24 cellular contexts compared by ENCODE assay signal in the genomic region with DNA sequence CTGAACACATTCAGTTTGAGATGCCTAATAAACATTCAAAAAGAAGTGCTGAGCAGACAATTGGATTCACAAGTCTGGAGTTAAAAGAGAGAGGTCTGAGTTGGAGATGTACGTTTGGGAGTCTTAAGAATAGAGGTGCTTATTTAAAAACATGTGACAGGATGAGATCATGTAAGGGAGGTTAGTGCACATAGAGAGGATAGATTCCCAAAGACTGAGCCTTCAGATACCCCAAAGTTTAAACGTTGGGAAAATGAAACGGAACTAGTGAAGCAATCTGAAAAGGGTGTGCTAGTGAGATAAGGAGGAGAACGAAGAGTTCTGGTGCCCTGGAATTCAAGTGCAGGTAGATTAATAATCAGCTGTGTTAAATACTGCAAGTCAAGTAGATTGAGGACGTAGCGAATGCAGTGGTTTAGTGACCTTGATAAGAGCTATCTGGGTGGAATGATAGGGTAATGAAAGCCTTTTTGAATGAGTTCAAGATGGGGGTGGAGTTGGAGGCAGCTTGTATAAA. TPM values are rescaled to one million over a fixed set of nuclear protein-coding genes. Genes with fewer than 3 reads are reported as not detected.
DNase-seq lines count a peak whose midpoint lies in the region; ATAC-seq, FAIRE-seq and TF ChIP-seq lines count a peak whose summit lies in the region.
"Had no signal": no experiment of that assay in that cellular context is flagged by ENCODE, and none has a peak within 500 bp of the region (broad histone marks: within the 10 kb centered on the region; RNA-seq: fewer than 3 reads in every experiment).

No MANE protein-coding gene starts in this region.

- no peak overlapping the region for H3K4me3 Mint-ChIP-seq in progenitor cell of endocrine pancreas (ENCODE audit: low read depth)
- H3K4me3 Mint-ChIP-seq: activated naive CD4-positive, alpha-beta T cell treated with anti-CD3 and anti-CD28 coated beads, Interleukin-2, amount 50 U/mL, for 24 hours; activated T-cell treated with anti-CD3 and anti-CD28 coated beads, Interleukin-2, amount 50 U/mL, for 72 hours; IgD-negative memory B cell had no signal

- H3K27ac ChIP-seq in cardiac muscle cell (peak overlapping the region; percentile 90), lower lobe of right lung (peak overlapping the region; percentile 47)
- H3K27ac ChIP-seq: colonic mucosa, sigmoid colon, transverse colon had no signal

- TF ChIP-seq CTCF in cardiac muscle cell (IDR thresholded peaks at IDR 0.05; ENCODE audit: low read depth, low read length) (no peak), lower lobe of right lung (IDR thresholded peaks at IDR 0.05) (no peak), progenitor cell of endocrine pancreas (IDR thresholded peaks at IDR 0.05; ENCODE audit: unreplicated experiment) (no peak)

- ATAC-seq in lower lobe of right lung (peak; percentile 81 to 86), GM19452 (IDR thresholded peaks at IDR 0.05; ENCODE audit: unreplicated experiment) (no peak)
- ATAC-seq: activated T-cell treated with anti-CD3 and anti-CD28 coated beads, Interleukin-2, amount 50 U/mL, for 72 hours had no signal

- no peaks in the 10 kb centered on the region for H3K27me3 ChIP-seq in cardiac muscle cell
- H3K27me3 ChIP-seq in lower lobe of right lung (ENCODE audit: low read depth): no peaks in the 10 kb centered on the region
- H3K27me3 ChIP-seq: colonic mucosa, sigmoid colon, transverse colon had no signal

- FAIRE-seq in urothelium cell line (lab: Jason Lieb, UNC): no peak

- H3K9me3 ChIP-seq in cardiac muscle cell (ENCODE audit: low read depth) (no peaks in the 10 kb centered on the region), lower lobe of right lung (no peaks in the 10 kb centered on the region)
- H3K9me3 ChIP-seq: colonic mucosa, sigmoid colon, transverse colon had no signal

- TF ChIP-seq POLR2A in erythroblast (IDR thresholded peaks at IDR 0.05; ENCODE audit: low read length): no peak

- H3K4me1 ChIP-seq in cardiac muscle cell (ENCODE audit: low read depth): peaks cover 88% of the 10 kb centered on the region
- peaks cover 56% of the 10 kb centered on the region for H3K4me1 ChIP-seq in lower lobe of right lung
- H3K4me1 ChIP-seq: colonic mucosa had no signal

- intact Hi-C loops in cardiac septum (cut with DNase I): no loop called here
- intact Hi-C loops in lower lobe of right lung (cut with DNase I): no loop called here

- H3K27me3 Mint-ChIP-seq in progenitor cell of endocrine pancreas: no peaks in the 10 kb centered on the region
- H3K27me3 Mint-ChIP-seq: activated naive CD4-positive, alpha-beta T cell treated with anti-CD3 and anti-CD28 coated beads, Interleukin-2, amount 50 U/mL, for 24 hours; IgD-negative memory B cell had no signal

- peaks cover 4% of the 10 kb centered on the region for H3K4me1 Mint-ChIP-seq in progenitor cell of endocrine pancreas (ENCODE audit: low read depth)

- peak; percentile 28 to 48 for DNase-seq in cardiac muscle cell (ENCODE audit: low read depth in 1 of 2, low spot score in 1 of 2)
- DNase-seq in cardiac septum (ENCODE audit: low spot score): no peak
- peak; percentile 43 to 76 for DNase-seq in erythroblast (lab: John Stamatoyannopoulos, UW)
- DNase-seq in lower lobe of right lung: no peak
- no peak for DNase-seq in urothelium cell line (ENCODE audit: low spot score)
- DNase-seq in inferior parietal cortex (ENCODE audit: extremely low spot score): no peak
- no peak for DNase-seq in progenitor cell of endocrine pancreas (ENCODE audit: low spot score, unreplicated experiment)
- DNase-seq: 8988T; activated T-cell treated with anti-CD3 and anti-CD28 coated beads, Interleukin-2, amount 50 U/mL, for 72 hours; Calu3; colonic mucosa; HCEC 1CT; left cardiac atrium; NCI-H187; RPMI8226; sigmoid colon; stimulated activated CD4-positive, alpha-beta T cell treated with anti-CD3 and anti-CD28 coated beads, Interleukin-1b, Interleukin-23, amount 100 ng/mL, for 48 hours; stimulated activated naive CD4-positive, alpha-beta T cell treated with Interleukin-2 at 50 U/mL for 16 hours; T1000; transverse colon had no signal

- no peaks in the 10 kb centered on the region for H3K36me3 ChIP-seq in cardiac muscle cell
- H3K36me3 ChIP-seq in lower lobe of right lung: no peaks in the 10 kb centered on the region
- H3K36me3 ChIP-seq: colonic mucosa, sigmoid colon, transverse colon had no signal

- H3K9me3 Mint-ChIP-seq in progenitor cell of endocrine pancreas (ENCODE audit: low read depth): no peaks in the 10 kb centered on the region
- H3K9me3 Mint-ChIP-seq: activated naive CD4-positive, alpha-beta T cell treated with anti-CD3 and anti-CD28 coated beads, Interleukin-2, amount 50 U/mL, for 24 hours; activated T-cell treated with anti-CD3 and anti-CD28 coated beads, Interleukin-2, amount 50 U/mL, for 72 hours; IgD-negative memory B cell had no signal

- no peak overlapping the region for H3K4me3 ChIP-seq in cardiac muscle cell
- H3K4me3 ChIP-seq in lower lobe of right lung: no peak overlapping the region
- H3K4me3 ChIP-seq: colonic mucosa, sigmoid colon, transverse colon had no signal

- no peaks in the 10 kb centered on the region for H3K36me3 Mint-ChIP-seq in progenitor cell of endocrine pancreas (ENCODE audit: insufficient read depth)
- H3K36me3 Mint-ChIP-seq: activated naive CD4-positive, alpha-beta T cell treated with anti-CD3 and anti-CD28 coated beads, Interleukin-2, amount 50 U/mL, for 24 hours had no signal

- H3K27ac Mint-ChIP-seq in progenitor cell of endocrine pancreas: no peak overlapping the region
- H3K27ac Mint-ChIP-seq: activated naive CD4-positive, alpha-beta T cell treated with anti-CD3 and anti-CD28 coated beads, Interleukin-2, amount 50 U/mL, for 24 hours; activated T-cell treated with anti-CD3 and anti-CD28 coated beads, Interleukin-2, amount 50 U/mL, for 72 hours; IgD-negative memory B cell had no signal

RNA-seq across cellular contexts. Expression of gene KIAA1549L, which starts 55.0 kb away (rescaled TPM):
- total RNA-seq in cardiac muscle cell (4.4 and 5.5 TPM in 2 replicates), cardiac septum (0.38 TPM), lower lobe of right lung (0.18 TPM), progenitor cell of endocrine pancreas (15.3 and 18.4 TPM in 2 replicates)
- 0.60 and 1.9 TPM in 2 replicates for polyA plus RNA-seq in cardiac muscle cell
- total RNA-seq: activated CD8-positive, alpha-beta memory T cell treated with anti-CD3 and anti-CD28 coated beads for 36 hours; activated T-cell treated with anti-CD3 and anti-CD28 coated beads, Interleukin-2, amount 50 U/mL, for 72 hours had no signal
- polyA plus RNA-seq: IgD-negative memory B cell had no signal

Comparison
In these comparisons a context has a peak if more than half of its experiments do, and no peak if none do; other contexts are left out.
1. DNase-seq: peak in cardiac muscle cell (2 of 2) and erythroblast (2 of 2); none in cardiac septum (single experiment), lower lobe of right lung (single experiment), urothelium cell line (single experiment), inferior parietal cortex (single experiment) and progenitor cell of endocrine pancreas (single experiment).